In the genomic region with DNA sequence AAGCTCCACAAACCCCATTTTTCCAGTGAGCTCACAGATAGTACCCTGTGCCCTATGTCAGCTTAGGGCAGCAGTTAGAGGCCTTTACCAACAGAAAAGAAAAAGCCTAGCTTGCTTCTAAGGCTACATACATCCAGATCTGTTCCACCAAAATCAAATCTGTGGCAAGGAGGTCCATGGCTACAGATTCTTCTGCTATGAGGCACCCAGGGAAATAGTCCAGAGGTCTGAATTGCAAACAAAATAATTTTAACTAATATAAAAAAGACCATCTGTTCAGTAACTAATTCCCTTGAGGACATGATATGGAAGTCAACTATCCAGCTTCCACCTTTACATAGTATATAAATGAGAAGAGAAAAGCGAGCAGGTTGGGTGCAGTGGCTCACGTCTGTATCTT, we compare ENCODE assay signal across 1 cellular context.
TF ChIP-seq lines count a peak whose summit lies in the region.

No MANE protein-coding gene starts in this region.

TF ChIP-seq in GM23338, 12 proteins besides CTCF, POLR2A, EP300 and RAD21 (continued from another document):
- TF ChIP-seq, protein P1, sequence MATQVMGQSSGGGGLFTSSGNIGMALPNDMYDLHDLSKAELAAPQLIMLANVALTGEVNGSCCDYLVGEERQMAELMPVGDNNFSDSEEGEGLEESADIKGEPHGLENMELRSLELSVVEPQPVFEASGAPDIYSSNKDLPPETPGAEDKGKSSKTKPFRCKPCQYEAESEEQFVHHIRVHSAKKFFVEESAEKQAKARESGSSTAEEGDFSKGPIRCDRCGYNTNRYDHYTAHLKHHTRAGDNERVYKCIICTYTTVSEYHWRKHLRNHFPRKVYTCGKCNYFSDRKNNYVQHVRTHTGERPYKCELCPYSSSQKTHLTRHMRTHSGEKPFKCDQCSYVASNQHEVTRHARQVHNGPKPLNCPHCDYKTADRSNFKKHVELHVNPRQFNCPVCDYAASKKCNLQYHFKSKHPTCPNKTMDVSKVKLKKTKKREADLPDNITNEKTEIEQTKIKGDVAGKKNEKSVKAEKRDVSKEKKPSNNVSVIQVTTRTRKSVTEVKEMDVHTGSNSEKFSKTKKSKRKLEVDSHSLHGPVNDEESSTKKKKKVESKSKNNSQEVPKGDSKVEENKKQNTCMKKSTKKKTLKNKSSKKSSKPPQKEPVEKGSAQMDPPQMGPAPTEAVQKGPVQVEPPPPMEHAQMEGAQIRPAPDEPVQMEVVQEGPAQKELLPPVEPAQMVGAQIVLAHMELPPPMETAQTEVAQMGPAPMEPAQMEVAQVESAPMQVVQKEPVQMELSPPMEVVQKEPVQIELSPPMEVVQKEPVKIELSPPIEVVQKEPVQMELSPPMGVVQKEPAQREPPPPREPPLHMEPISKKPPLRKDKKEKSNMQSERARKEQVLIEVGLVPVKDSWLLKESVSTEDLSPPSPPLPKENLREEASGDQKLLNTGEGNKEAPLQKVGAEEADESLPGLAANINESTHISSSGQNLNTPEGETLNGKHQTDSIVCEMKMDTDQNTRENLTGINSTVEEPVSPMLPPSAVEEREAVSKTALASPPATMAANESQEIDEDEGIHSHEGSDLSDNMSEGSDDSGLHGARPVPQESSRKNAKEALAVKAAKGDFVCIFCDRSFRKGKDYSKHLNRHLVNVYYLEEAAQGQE (IDR thresholded peaks at IDR 0.05; ENCODE audit: unreplicated experiment) = no peak
- TF ChIP-seq ETS1 (IDR thresholded peaks at IDR 0.05) = no peak
- TF ChIP-seq EZH2phosphoT487 (IDR thresholded peaks at IDR 0.05; ENCODE audit: unreplicated experiment) = no peak
- no peak for TF ChIP-seq CREB1 (CRISPR knock-in tag; IDR thresholded peaks at IDR 0.05; ENCODE audit: low read depth)
- TF ChIP-seq, protein P2, sequence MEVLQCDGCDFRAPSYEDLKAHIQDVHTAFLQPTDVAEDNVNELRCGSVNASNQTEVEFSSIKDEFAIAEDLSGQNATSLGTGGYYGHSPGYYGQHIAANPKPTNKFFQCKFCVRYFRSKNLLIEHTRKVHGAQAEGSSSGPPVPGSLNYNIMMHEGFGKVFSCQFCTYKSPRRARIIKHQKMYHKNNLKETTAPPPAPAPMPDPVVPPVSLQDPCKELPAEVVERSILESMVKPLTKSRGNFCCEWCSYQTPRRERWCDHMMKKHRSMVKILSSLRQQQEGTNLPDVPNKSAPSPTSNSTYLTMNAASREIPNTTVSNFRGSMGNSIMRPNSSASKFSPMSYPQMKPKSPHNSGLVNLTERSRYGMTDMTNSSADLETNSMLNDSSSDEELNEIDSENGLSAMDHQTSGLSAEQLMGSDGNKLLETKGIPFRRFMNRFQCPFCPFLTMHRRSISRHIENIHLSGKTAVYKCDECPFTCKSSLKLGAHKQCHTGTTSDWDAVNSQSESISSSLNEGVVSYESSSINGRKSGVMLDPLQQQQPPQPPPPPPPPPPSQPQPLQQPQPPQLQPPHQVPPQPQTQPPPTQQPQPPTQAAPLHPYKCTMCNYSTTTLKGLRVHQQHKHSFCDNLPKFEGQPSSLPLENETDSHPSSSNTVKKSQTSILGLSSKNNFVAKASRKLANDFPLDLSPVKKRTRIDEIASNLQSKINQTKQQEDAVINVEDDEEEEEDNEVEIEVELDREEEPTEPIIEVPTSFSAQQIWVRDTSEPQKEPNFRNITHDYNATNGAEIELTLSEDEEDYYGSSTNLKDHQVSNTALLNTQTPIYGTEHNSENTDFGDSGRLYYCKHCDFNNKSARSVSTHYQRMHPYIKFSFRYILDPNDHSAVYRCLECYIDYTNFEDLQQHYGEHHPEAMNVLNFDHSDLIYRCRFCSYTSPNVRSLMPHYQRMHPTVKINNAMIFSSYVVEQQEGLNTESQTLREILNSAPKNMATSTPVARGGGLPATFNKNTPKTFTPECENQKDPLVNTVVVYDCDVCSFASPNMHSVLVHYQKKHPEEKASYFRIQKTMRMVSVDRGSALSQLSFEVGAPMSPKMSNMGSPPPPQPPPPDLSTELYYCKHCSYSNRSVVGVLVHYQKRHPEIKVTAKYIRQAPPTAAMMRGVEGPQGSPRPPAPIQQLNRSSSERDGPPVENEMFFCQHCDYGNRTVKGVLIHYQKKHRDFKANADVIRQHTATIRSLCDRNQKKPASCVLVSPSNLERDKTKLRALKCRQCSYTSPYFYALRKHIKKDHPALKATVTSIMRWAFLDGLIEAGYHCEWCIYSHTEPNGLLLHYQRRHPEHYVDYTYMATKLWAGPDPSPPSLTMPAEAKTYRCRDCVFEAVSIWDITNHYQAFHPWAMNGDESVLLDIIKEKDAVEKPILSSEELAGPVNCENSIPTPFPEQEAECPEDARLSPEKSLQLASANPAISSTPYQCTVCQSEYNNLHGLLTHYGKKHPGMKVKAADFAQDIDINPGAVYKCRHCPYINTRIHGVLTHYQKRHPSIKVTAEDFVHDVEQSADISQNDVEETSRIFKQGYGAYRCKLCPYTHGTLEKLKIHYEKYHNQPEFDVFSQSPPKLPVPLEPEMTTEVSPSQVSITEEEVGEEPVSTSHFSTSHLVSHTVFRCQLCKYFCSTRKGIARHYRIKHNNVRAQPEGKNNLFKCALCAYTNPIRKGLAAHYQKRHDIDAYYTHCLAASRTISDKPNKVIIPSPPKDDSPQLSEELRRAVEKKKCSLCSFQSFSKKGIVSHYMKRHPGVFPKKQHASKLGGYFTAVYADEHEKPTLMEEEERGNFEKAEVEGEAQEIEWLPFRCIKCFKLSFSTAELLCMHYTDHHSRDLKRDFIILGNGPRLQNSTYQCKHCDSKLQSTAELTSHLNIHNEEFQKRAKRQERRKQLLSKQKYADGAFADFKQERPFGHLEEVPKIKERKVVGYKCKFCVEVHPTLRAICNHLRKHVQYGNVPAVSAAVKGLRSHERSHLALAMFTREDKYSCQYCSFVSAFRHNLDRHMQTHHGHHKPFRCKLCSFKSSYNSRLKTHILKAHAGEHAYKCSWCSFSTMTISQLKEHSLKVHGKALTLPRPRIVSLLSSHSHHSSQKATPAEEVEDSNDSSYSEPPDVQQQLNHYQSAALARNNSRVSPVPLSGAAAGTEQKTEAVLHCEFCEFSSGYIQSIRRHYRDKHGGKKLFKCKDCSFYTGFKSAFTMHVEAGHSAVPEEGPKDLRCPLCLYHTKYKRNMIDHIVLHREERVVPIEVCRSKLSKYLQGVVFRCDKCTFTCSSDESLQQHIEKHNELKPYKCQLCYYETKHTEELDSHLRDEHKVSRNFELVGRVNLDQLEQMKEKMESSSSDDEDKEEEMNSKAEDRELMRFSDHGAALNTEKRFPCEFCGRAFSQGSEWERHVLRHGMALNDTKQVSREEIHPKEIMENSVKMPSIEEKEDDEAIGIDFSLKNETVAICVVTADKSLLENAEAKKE (CRISPR knock-in tag; IDR thresholded peaks at IDR 0.05) = no peak
- TF ChIP-seq EZH2 (IDR thresholded peaks at IDR 0.05; ENCODE audit: low read depth, unreplicated experiment) = no peak
- no peak for TF ChIP-seq STAT1 (IDR thresholded peaks at IDR 0.05; ENCODE audit: unreplicated experiment)
- no peak for TF ChIP-seq POLR2AphosphoS5 (IDR thresholded peaks at IDR 0.05; ENCODE audit: low read depth)
- no peak for TF ChIP-seq ZNF114 (CRISPR knock-in tag; IDR thresholded peaks at IDR 0.05)
- TF ChIP-seq JUNB (IDR thresholded peaks at IDR 0.05; ENCODE audit: unreplicated experiment) = no peak
- no peak for TF ChIP-seq NANOG (IDR thresholded peaks at IDR 0.05; ENCODE audit: borderline replicate concordance)
